Comparison of ENCODE assay signal across 8 cellular contexts in the genomic region with DNA sequence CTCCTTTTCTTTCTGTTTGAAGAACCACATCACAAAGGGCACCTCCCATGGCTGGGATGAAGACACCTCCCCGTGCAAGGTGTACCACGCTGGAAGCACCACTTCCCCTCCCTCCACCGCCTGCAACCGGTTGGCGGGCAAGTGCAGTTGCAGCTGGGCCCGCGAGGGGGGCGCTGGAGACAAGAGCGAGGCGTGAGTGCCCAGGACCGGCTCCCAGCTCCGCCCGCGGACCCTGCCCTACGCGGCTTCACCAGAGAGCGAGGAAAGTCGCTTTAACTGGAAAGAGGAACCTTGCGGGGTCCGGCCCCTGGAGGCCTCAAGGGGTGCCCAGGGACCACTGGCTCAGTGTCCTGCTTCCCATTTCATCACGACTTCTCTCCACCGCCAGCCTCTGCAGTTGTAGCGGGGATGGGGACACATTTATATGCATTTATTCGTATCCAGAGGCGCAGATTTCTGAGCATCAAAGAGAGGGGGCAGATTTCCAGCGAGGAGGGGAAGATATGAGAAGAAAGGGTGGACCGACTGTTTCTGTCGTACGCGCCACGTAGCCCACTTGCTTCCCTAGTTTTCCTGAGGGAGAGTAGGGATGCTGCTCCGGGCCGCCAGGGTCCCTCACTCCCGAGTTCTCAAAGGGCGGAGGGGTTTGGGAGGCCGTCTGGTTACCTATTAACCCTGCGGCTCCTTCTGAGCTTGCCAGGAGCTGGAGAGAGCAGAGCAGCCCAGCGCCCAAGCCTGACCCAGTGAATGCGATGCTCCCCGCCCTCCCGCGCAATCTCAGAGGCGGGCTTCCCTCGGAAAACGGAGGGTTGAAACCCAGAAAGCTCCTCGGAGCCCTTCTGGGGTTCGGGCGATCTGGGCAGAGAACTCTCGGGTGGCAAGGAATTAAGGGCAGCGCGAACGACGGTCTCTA. TPM values are rescaled to one million over a fixed set of nuclear protein-coding genes. Genes with fewer than 3 reads are reported as not detected.
A peak's percentile ranks its signal among the peaks of the same experiment; 100 is the strongest.
DNase-seq lines count a peak whose midpoint lies in the region; ATAC-seq and TF ChIP-seq lines count a peak whose summit lies in the region.

No MANE protein-coding gene starts in this region.

- TF ChIP-seq POLR2A in upper lobe of left lung (IDR thresholded peaks at IDR 0.05), result no peak

- H3K27me3 ChIP-seq in neutrophil (peaks cover 80% of the 10 kb centered on the region), upper lobe of left lung (peaks cover 0 to 9% (median 5%) of the 10 kb centered on the region in 4 donors)

- 9 to 14% methylated on average over 28 to 53 of the region's 53 CpGs for WGBS in upper lobe of left lung, 2 donors

- peaks cover 28 to 36% of the 10 kb centered on the region in 2 experiments for H3K4me1 ChIP-seq in neutrophil (ENCODE audit: control insufficient read depth in 1 of 2, insufficient read depth in 1 of 2, low read depth in 1 of 2, low read length in 1 of 2)
- peaks cover 34 to 86% (median 72%) of the 10 kb centered on the region in 4 donors for H3K4me1 ChIP-seq in upper lobe of left lung

- TF ChIP-seq EP300 in upper lobe of left lung (IDR thresholded peaks at IDR 0.05), result no peak

- H3K36me3 ChIP-seq in neutrophil, result no peaks in the 10 kb centered on the region
- H3K36me3 ChIP-seq in upper lobe of left lung, result peaks cover 0 to 40% (median 7%) of the 10 kb centered on the region in 4 donors

- ATAC-seq in GM19395 (IDR thresholded peaks at IDR 0.05; ENCODE audit: unreplicated experiment) (peak; percentile 47), HG03460 (IDR thresholded peaks at IDR 0.05; ENCODE audit: unreplicated experiment) (peak; percentile 49), upper lobe of left lung (ENCODE audit: low FRiP score in 2 of 2) (peak; percentile 79 to 85)

- no peak overlapping the region for H3K27ac ChIP-seq in neutrophil
- peak overlapping the region; percentile 91 to 97 (median 95) for H3K27ac ChIP-seq in upper lobe of left lung

- H3K9me3 ChIP-seq in neutrophil (no peaks in the 10 kb centered on the region), upper lobe of left lung (no peaks in the 10 kb centered on the region)

- TF ChIP-seq CTCF in neutrophil (IDR thresholded peaks at IDR 0.05) (peak; percentile 55), upper lobe of left lung (IDR thresholded peaks at IDR 0.05) (peak; percentile 84 to 90 (median 86))

- DNase-seq in CMK (ENCODE audit: low read depth), result peak; percentile 91
- DNase-seq in RKO (ENCODE audit: low spot score), result peak; percentile 68
- peak; percentile 72 for DNase-seq in activated naive CD4-positive, alpha-beta T cell treated with Interleukin-2 at 50 U/mL for 16 hours
- peak; percentile 45 for DNase-seq in foreskin melanocyte
- peak; percentile 92 to 94 for DNase-seq in upper lobe of left lung

- peak overlapping the region; percentile 8 for H3K4me3 ChIP-seq in neutrophil (ENCODE audit: low read depth in 1 of 2, low read length in 1 of 2)
- peak overlapping the region; percentile 34 to 80 (median 64) for H3K4me3 ChIP-seq in upper lobe of left lung

RNA-seq across cellular contexts. Expression of gene ESAM, which starts 3.5 kb away (rescaled TPM):
- total RNA-seq in upper lobe of left lung, result 100 to 1,000 TPM in 4 of 6 donors, 10 to 100 TPM in 2; 39.8 to 177 (median 128) TPM

RNA-seq across cellular contexts. Expression of gene VSIG2, which starts 6.6 kb away (rescaled TPM):
- total RNA-seq in upper lobe of left lung, result 10 to 100 TPM; 32.5 to 55.3 (median 40.2) TPM

RNA-seq across cellular contexts. Expression of gene NRGN, which starts 18.9 kb away (rescaled TPM):
- total RNA-seq in upper lobe of left lung, result 100 to 1,000 TPM in 1 of 6 donors, 10 to 100 TPM in 5; 30.9 to 111 (median 77.6) TPM

RNA-seq across cellular contexts. Expression of gene MSANTD2, which starts 41.6 kb away (rescaled TPM):
- total RNA-seq in upper lobe of left lung, result 10 to 100 TPM; 10.5 to 69.1 (median 14.0) TPM
